29 cellular contexts compared by ENCODE assay signal in genomic region chr6:148347076-148348054, GRCh38. TPM values are rescaled to one million over a fixed set of nuclear protein-coding genes. Genes with fewer than 3 reads are reported as not detected.
A peak's percentile ranks its signal among the peaks of the same experiment; 100 is the strongest.
DNase-seq lines count a peak whose midpoint lies in the region; ATAC-seq, FAIRE-seq and TF ChIP-seq lines count a peak whose summit lies in the region.
"Had no signal": no experiment of that assay in that cellular context is flagged by ENCODE, and none has a peak within 500 bp of the region (broad histone marks: within the 10 kb centered on the region; RNA-seq: fewer than 3 reads in every experiment).

No MANE protein-coding gene starts in this region.

- H2AK5ac ChIP-seq in H9 (ENCODE audit: insufficient read length, low read length) (peak overlapping the region; percentile 31), trophoblast cell (ENCODE audit: low read length) (no peak overlapping the region)

- H3K9me3 ChIP-seq in H9 (ENCODE audit: control insufficient read depth, low read depth, low read length) (no peaks in the 10 kb centered on the region), NT2/D1 (ENCODE audit: insufficient read depth, low read length) (no peaks in the 10 kb centered on the region), endothelial cell of umbilical vein (replicated peaks; ENCODE audit: control insufficient read depth, insufficient read depth, low read length) (no peaks in the 10 kb centered on the region), neural progenitor cell (ENCODE audit: low read depth) (no peaks in the 10 kb centered on the region), trophoblast cell (ENCODE audit: insufficient read depth, low read depth, low read length) (no peaks in the 10 kb centered on the region)
- H3K9me3 ChIP-seq: MG63, tibial artery had no signal

- H4K20me1 ChIP-seq in H9 (ENCODE audit: control insufficient read depth, insufficient read depth, insufficient read length) (no peaks in the 10 kb centered on the region), endothelial cell of umbilical vein (replicated peaks; ENCODE audit: control insufficient read depth, extremely low read depth, insufficient read depth, low read length) (no peaks in the 10 kb centered on the region), neural progenitor cell (ENCODE audit: low read depth) (peaks cover 12% of the 10 kb centered on the region)

- H3K27me3 ChIP-seq in H9 (ENCODE audit: insufficient read depth, low read length) = no peaks in the 10 kb centered on the region
- no peaks in the 10 kb centered on the region for H3K27me3 ChIP-seq in NT2/D1 (ENCODE audit: insufficient read depth, insufficient read length)
- no peaks in the 10 kb centered on the region for H3K27me3 ChIP-seq in endothelial cell of umbilical vein (ENCODE audit: control insufficient read depth in 2 of 2, insufficient read depth in 2 of 2, low read length in 2 of 2)
- H3K27me3 ChIP-seq in neural progenitor cell = peaks cover 12% of the 10 kb centered on the region
- no peaks in the 10 kb centered on the region for H3K27me3 ChIP-seq in trophoblast cell (ENCODE audit: insufficient read depth, low read length)
- H3K27me3 ChIP-seq: MG63, tibial artery had no signal

- no peak overlapping the region for H2BK15ac ChIP-seq in H9 (ENCODE audit: low read depth, low read length)

- H2BK12ac ChIP-seq in H9 (ENCODE audit: insufficient read length, low read depth, low read length) (no peak overlapping the region), trophoblast cell (ENCODE audit: low read length) (no peak overlapping the region)

- H3K23ac ChIP-seq in H9 (ENCODE audit: insufficient read length, low read depth, low read length) (no peak overlapping the region), trophoblast cell (ENCODE audit: low read length) (no peak overlapping the region)

- H3K36me3 Mint-ChIP-seq in H9 (ENCODE audit: insufficient read depth in 1 of 3, low read depth in 3 of 3) (peaks cover 0 to 6% (median 0%) of the 10 kb centered on the region in 3 experiments; a peak in 3 of 7 replicates), neural progenitor cell (peaks cover 9% of the 10 kb centered on the region)
- H3K36me3 Mint-ChIP-seq: activated naive CD4-positive, alpha-beta T cell treated with anti-CD3 and anti-CD28 coated beads, Interleukin-2, amount 50 U/mL, for 24 hours had no signal

- H3K18ac ChIP-seq in H9 (ENCODE audit: insufficient read length, low read depth, low read length) = peak overlapping the region; percentile 60
- no peak overlapping the region for H3K18ac ChIP-seq in trophoblast cell (ENCODE audit: low read length)

- no peak overlapping the region for H3K56ac ChIP-seq in H9 (ENCODE audit: insufficient read length, low read depth, low read length)

- H2BK5ac ChIP-seq in H9 (ENCODE audit: insufficient read length, low read length) = no peak overlapping the region
- no peak overlapping the region for H2BK5ac ChIP-seq in trophoblast cell (ENCODE audit: low read depth, low read length, poor library complexity)

- no peak overlapping the region for H4K12ac ChIP-seq in trophoblast cell (ENCODE audit: low read depth, low read length)

- no peak for ATAC-seq in esophagus mucosa
- ATAC-seq: activated T-helper 17 cell treated with anti-CD3 and anti-CD28 coated beads, Interleukin-2, amount 50 U/mL, for 72 hours; Right ventricle myocardium inferior; sciatic nerve; stimulated activated naive CD8-positive, alpha-beta T cell treated with anti-CD3 and anti-CD28 coated beads, Interleukin-15, Interleukin-2, amounts not matched to agents 100 U/mL and 50 U/mL, for 24 hours had no signal

- H4K91ac ChIP-seq in H9 (ENCODE audit: insufficient read length, low read depth, low read length) (no peak overlapping the region), trophoblast cell (ENCODE audit: low read depth, low read length) (no peak overlapping the region)

- no peak overlapping the region for H3K4ac ChIP-seq in H9 (ENCODE audit: low read depth, low read length)
- H3K4ac ChIP-seq in trophoblast cell (ENCODE audit: low read depth, low read length) = no peak overlapping the region

- H3K27me3 Mint-ChIP-seq in H9 (ENCODE audit: low read depth) (no peaks in the 10 kb centered on the region), neural progenitor cell (ENCODE audit: insufficient read depth, low read depth) (peaks cover 2% of the 10 kb centered on the region)

- no peak for TF ChIP-seq POLR2A in endothelial cell of umbilical vein (IDR thresholded peaks at IDR 0.05; ENCODE audit: low read depth, low read length)

- H3F3A ChIP-seq in neural progenitor cell (ENCODE audit: low read depth) = peaks cover 48% of the 10 kb centered on the region

- WGBS in H9 (ENCODE audit: extremely low coverage, insufficient read length, low lambda C conversion rate) = no CpG with 5 or more reads among the region's 5 CpGs
- no CpG with 5 or more reads among the region's 5 CpGs for WGBS in trophoblast cell (ENCODE audit: extremely low coverage, insufficient coverage, insufficient read length)

- H3K79me1 ChIP-seq in H9 (ENCODE audit: insufficient read depth, low read depth, low read length, poor library complexity, severe bottlenecking) (no peaks in the 10 kb centered on the region), trophoblast cell (ENCODE audit: low read length) (peaks cover 11% of the 10 kb centered on the region)

- H2AFZ ChIP-seq in H9 (ENCODE audit: low read length) (no peak overlapping the region), endothelial cell of umbilical vein (ENCODE audit: low read depth, low read length) (no peak overlapping the region), neural progenitor cell (replicated peaks) (no peak overlapping the region), trophoblast cell (ENCODE audit: insufficient read depth, low read length, poor library complexity) (no peak overlapping the region)

- peak overlapping the region; percentile 27 for H3T11ph ChIP-seq in H9 (ENCODE audit: low read length)

- H3K4me3 ChIP-seq in NT2/D1 (ENCODE audit: insufficient read length, low read depth) (no peak overlapping the region), endothelial cell of umbilical vein (replicated peaks in 1 of 3; ENCODE audit: insufficient read depth in 1 of 3, low read depth in 1 of 3, low read length in 3 of 3) (no peak overlapping the region), neural progenitor cell (peak overlapping the region; percentile 15), trophoblast cell (ENCODE audit: low read depth, low read length) (no peak overlapping the region)
- H3K4me3 ChIP-seq: MG63, tibial artery had no signal

- BruUV-seq in endothelial cell of umbilical vein (replicated peaks; lab: Mats Ljungman, UMichigan) = no TSS peak

- H3K79me2 ChIP-seq in H9 (ENCODE audit: insufficient read depth, low read length) (peaks cover 5% of the 10 kb centered on the region; the same call in 1 of the 2 replicates), endothelial cell of umbilical vein (ENCODE audit: control insufficient read depth, insufficient read depth, low read length) (peaks cover 99% of the 10 kb centered on the region), neural progenitor cell (ENCODE audit: low read depth) (peaks cover 37% of the 10 kb centered on the region), trophoblast cell (ENCODE audit: control insufficient read depth, insufficient read depth, low read length, poor library complexity) (peaks cover 3% of the 10 kb centered on the region)

- CTCF ChIA-PET in endothelial cell of umbilical vein (lab: Charles Lee) = interaction anchor here (0.8 to 5.1 kb wide), 7 partner anchors 12 to 170 kb away, joined by 3 to 36 read pairs (median 4); no protein-coding TSS in a partner anchor

- intact Hi-C loops in endothelial cell of umbilical vein (cut with micrococcal nuclease) = loop anchor here (1.0 kb wide), 1 partner anchor 94 kb away; no protein-coding TSS in a partner anchor

- H3K4me3 Mint-ChIP-seq in H9 (peak overlapping the region; percentile 52 to 77), neural progenitor cell (no peak overlapping the region)
- H3K4me3 Mint-ChIP-seq: activated B cell treated with CpG ODN at 0.5 μM for 24 hours; activated naive CD4-positive, alpha-beta T cell treated with anti-CD3 and anti-CD28 coated beads, Interleukin-2, amount 50 U/mL, for 24 hours; activated T-helper 17 cell treated with anti-CD3 and anti-CD28 coated beads, Interleukin-2, amount 50 U/mL, for 72 hours had no signal

- DNase-seq in H9 = no peak
- DNase-seq in NT2/D1 (ENCODE audit: low read depth, low spot score) = no peak
- no peak for DNase-seq in endothelial cell of umbilical vein (ENCODE audit: low read depth, low spot score)
- no peak for DNase-seq in neural progenitor cell (ENCODE audit: low spot score)
- DNase-seq in trophoblast cell = no peak
- DNase-seq in GM03348 (ENCODE audit: low spot score) = no peak
- no peak for DNase-seq in NCI-H2196 treated with DMSO at 0.1 percent for 48 hours (lab: John Stamatoyannopoulos, UW; ENCODE audit: unreplicated experiment)
- DNase-seq: activated B cell treated with CpG ODN at 0.5 μM for 24 hours; activated CD4-positive, alpha-beta T cell treated with anti-CD3 and anti-CD28 coated beads, Interleukin-2, amount 50 U/mL, for 48 hours; activated CD8-positive, alpha-beta memory T cell treated with anti-CD3 and anti-CD28 coated beads, Interleukin-2, amount 50 U/mL, for 4 hours; anterior cingulate cortex; C1 segment of cervical spinal cord; Calu3; DND-41; HCEC 1CT; MG63; NCI-H146; NCI-H2171; OCI-M1; stimulated activated naive CD8-positive, alpha-beta T cell treated with anti-CD3 and anti-CD28 coated beads, Interleukin-15, Interleukin-2, amounts not matched to agents 100 U/mL and 50 U/mL, for 24 hours; tibial artery had no signal

- H3K4me1 ChIP-seq in H9 (ENCODE audit: insufficient read depth, low read length) = peaks cover 19% of the 10 kb centered on the region
- H3K4me1 ChIP-seq in NT2/D1 (ENCODE audit: insufficient read depth, insufficient read length) = peaks cover 7% of the 10 kb centered on the region
- H3K4me1 ChIP-seq in endothelial cell of umbilical vein (ENCODE audit: control insufficient read depth, extremely low read depth, insufficient read depth, low read length) = peaks cover 44% of the 10 kb centered on the region
- peaks cover 56% of the 10 kb centered on the region for H3K4me1 ChIP-seq in neural progenitor cell
- peaks cover 11 to 17% of the 10 kb centered on the region in 2 experiments for H3K4me1 ChIP-seq in trophoblast cell (ENCODE audit: control insufficient read depth in 1 of 2, insufficient read depth in 2 of 2, low read length in 2 of 2)

- H3K14ac ChIP-seq in H9 (ENCODE audit: insufficient read depth, low read length) (peak overlapping the region; percentile 13; the same call in 1 of the 2 replicates), trophoblast cell (ENCODE audit: low read length) (no peak overlapping the region)

- no peaks in the 10 kb centered on the region for H3K36me3 ChIP-seq in NT2/D1 (ENCODE audit: insufficient read depth, insufficient read length, low read length)
- no peaks in the 10 kb centered on the region for H3K36me3 ChIP-seq in endothelial cell of umbilical vein (ENCODE audit: control insufficient read depth in 2 of 2, extremely low read depth in 1 of 2, insufficient read depth in 2 of 2, low read length in 2 of 2)
- H3K36me3 ChIP-seq in neural progenitor cell = no peaks in the 10 kb centered on the region
- H3K36me3 ChIP-seq in trophoblast cell (ENCODE audit: control insufficient read depth in 1 of 2, insufficient read depth in 2 of 2, low read length in 2 of 2) = no peaks in the 10 kb centered on the region
- H3K36me3 ChIP-seq: MG63, tibial artery had no signal

- H3K4me1 Mint-ChIP-seq in H9 = peaks cover 68 to 77% of the 10 kb centered on the region in 2 experiments
- H3K4me1 Mint-ChIP-seq in neural progenitor cell = peaks cover 44% of the 10 kb centered on the region
- H3K4me1 Mint-ChIP-seq: activated T-helper 17 cell treated with anti-CD3 and anti-CD28 coated beads, Interleukin-2, amount 50 U/mL, for 72 hours had no signal

- POLR2A ChIA-PET in endothelial cell of umbilical vein (lab: Charles Lee) = no interaction called here

- H3K4me2 ChIP-seq in H9 (ENCODE audit: insufficient read depth, insufficient read length, low read length) = peak overlapping the region; percentile 51
- H3K4me2 ChIP-seq in endothelial cell of umbilical vein (ENCODE audit: insufficient read depth, low read length) = peak overlapping the region; percentile 99
- H3K4me2 ChIP-seq in neural progenitor cell = peak overlapping the region; percentile 67
- no peak overlapping the region for H3K4me2 ChIP-seq in trophoblast cell (ENCODE audit: low read length)

- no peak overlapping the region for H2BK20ac ChIP-seq in H9 (ENCODE audit: low read depth, low read length, poor library complexity, severe bottlenecking)

- H4K5ac ChIP-seq in H9 (ENCODE audit: insufficient read length, low read depth, low read length) = peak overlapping the region; percentile 92

- peak overlapping the region; percentile 78 for H3K9ac ChIP-seq in H9 (ENCODE audit: extremely low read depth, insufficient read length, low read length)
- H3K9ac ChIP-seq in NT2/D1 (ENCODE audit: insufficient read length, low read depth) = peak overlapping the region; percentile 58
- H3K9ac ChIP-seq in endothelial cell of umbilical vein (replicated peaks; ENCODE audit: extremely low read depth, insufficient read depth, low read length) = no peak overlapping the region
- H3K9ac ChIP-seq in neural progenitor cell = no peak overlapping the region
- no peak overlapping the region for H3K9ac ChIP-seq in trophoblast cell (ENCODE audit: low read length)

- no peak overlapping the region for H4K8ac ChIP-seq in H9 (replicated peaks; ENCODE audit: insufficient read length, low read depth, low read length)
- H4K8ac ChIP-seq in trophoblast cell (ENCODE audit: low read depth, low read length) = no peak overlapping the region

- peaks cover 10% of the 10 kb centered on the region for H3K23me2 ChIP-seq in H9 (ENCODE audit: insufficient read length, low read depth, low read length, poor library complexity, severe bottlenecking)

- H3K27ac ChIP-seq in H9 (ENCODE audit: insufficient read length, low read depth, low read length) = peak overlapping the region; percentile 95
- no peak overlapping the region for H3K27ac ChIP-seq in endothelial cell of umbilical vein (ENCODE audit: insufficient read depth, low read depth, low read length)
- peak overlapping the region; percentile 28 for H3K27ac ChIP-seq in neural progenitor cell
- H3K27ac ChIP-seq in trophoblast cell (ENCODE audit: low read depth, low read length) = no peak overlapping the region
- H3K27ac ChIP-seq: epithelial cell of prostate had no signal

- no peaks in the 10 kb centered on the region for H3K9me1 ChIP-seq in endothelial cell of umbilical vein (replicated peaks; ENCODE audit: control insufficient read depth, extremely low read depth, insufficient read depth, low read length)

- peak overlapping the region; percentile 97 to 99 (median 99) for H3K27ac Mint-ChIP-seq in H9
- peak overlapping the region; percentile 27 for H3K27ac Mint-ChIP-seq in neural progenitor cell
- H3K27ac Mint-ChIP-seq: activated B cell treated with CpG ODN at 0.5 μM for 24 hours; activated naive CD4-positive, alpha-beta T cell treated with anti-CD3 and anti-CD28 coated beads, Interleukin-2, amount 50 U/mL, for 24 hours; activated T-helper 17 cell treated with anti-CD3 and anti-CD28 coated beads, Interleukin-2, amount 50 U/mL, for 72 hours had no signal

- TF ChIP-seq CTCF in H9 (conservative IDR thresholded peaks at IDR 0.05) = no peak
- TF ChIP-seq CTCF in endothelial cell of umbilical vein (IDR thresholded peaks at IDR 0.05; ENCODE audit: extremely low read depth in 1 of 2, insufficient read depth in 1 of 2, low read depth in 1 of 2, low read length in 2 of 2) = no peak
- no peak for TF ChIP-seq CTCF in neural progenitor cell (IDR thresholded peaks at IDR 0.05)

- dilution Hi-C loops in endothelial cell of umbilical vein (cut with MboI; ENCODE audit: extremely low pct_ligation_motif_present, low sequenced_read_pairs) = no loop called here

- H3K9me3 Mint-ChIP-seq in H9 (no peaks in the 10 kb centered on the region; a peak in 1 of 5 replicates), neural progenitor cell (peaks cover 3% of the 10 kb centered on the region)
- H3K9me3 Mint-ChIP-seq: activated B cell treated with CpG ODN at 0.5 μM for 24 hours; activated naive CD4-positive, alpha-beta T cell treated with anti-CD3 and anti-CD28 coated beads, Interleukin-2, amount 50 U/mL, for 24 hours; activated T-helper 17 cell treated with anti-CD3 and anti-CD28 coated beads, Interleukin-2, amount 50 U/mL, for 72 hours had no signal

- H2BK120ac ChIP-seq in H9 (ENCODE audit: low read depth, low read length, poor library complexity, severe bottlenecking) (peak overlapping the region; percentile 11), trophoblast cell (ENCODE audit: insufficient read depth, low read length, poor library complexity) (no peak overlapping the region)

- peak; percentile 50 for FAIRE-seq in endothelial cell of umbilical vein (lab: Jason Lieb, UNC)
- FAIRE-seq: GM12892, islet of Langerhans had no signal

RNA-seq across cellular contexts. Expression of gene SASH1, which starts 4.7 kb away (rescaled TPM):
- total RNA-seq in H9 (2021) (29.7 and 33.2 TPM in 2 replicates), endothelial cell of umbilical vein (97.5 and 103 TPM in 2 replicates), neural progenitor cell (ENCODE audit: low replicate concordance) (10.2 and 11.8 TPM in 2 replicates), esophagus mucosa (65.2 TPM)
- polyA plus RNA-seq in endothelial cell of umbilical vein = 15.6 and 18.5 TPM in 2 replicates
- 22.2 and 22.6 TPM in 2 replicates for polyA plus RNA-seq in endothelial cell of umbilical vein (2011; cell fraction: cytosol; rRNA removed)
- polyA plus RNA-seq in endothelial cell of umbilical vein (2011; cell fraction: nucleus; rRNA removed) = 55.6 and 63.0 TPM in 2 replicates
- polyA plus RNA-seq in endothelial cell of umbilical vein (2012) = 37.7 and 41.6 TPM in 2 replicates
- 66.8 and 84.9 TPM in 2 replicates for polyA minus RNA-seq in endothelial cell of umbilical vein
- polyA minus RNA-seq in endothelial cell of umbilical vein (2011; cell fraction: cytosol; rRNA and poly(A)+ RNA removed) = 2.4 TPM
- 137 and 139 TPM in 2 replicates for polyA minus RNA-seq in endothelial cell of umbilical vein (2011; cell fraction: nucleus; rRNA and poly(A)+ RNA removed)
- polyA plus RNA-seq in trophoblast cell (2013) = 10.6 and 10.9 TPM in 2 replicates

Comparison
In these comparisons a context has a peak if more than half of its experiments do, and no peak if none do; other contexts are left out.
1. H3K27ac ChIP-seq: peak in H9 (single experiment) and neural progenitor cell (single experiment); none in endothelial cell of umbilical vein (single experiment) and trophoblast cell (single experiment).
2. H3K9ac ChIP-seq: peak in H9 (single experiment) and NT2/D1 (single experiment); none in endothelial cell of umbilical vein (single experiment), neural progenitor cell (single experiment) and trophoblast cell (single experiment).